Comparison of ENCODE assay signal across 1 cellular context in the genomic region with DNA sequence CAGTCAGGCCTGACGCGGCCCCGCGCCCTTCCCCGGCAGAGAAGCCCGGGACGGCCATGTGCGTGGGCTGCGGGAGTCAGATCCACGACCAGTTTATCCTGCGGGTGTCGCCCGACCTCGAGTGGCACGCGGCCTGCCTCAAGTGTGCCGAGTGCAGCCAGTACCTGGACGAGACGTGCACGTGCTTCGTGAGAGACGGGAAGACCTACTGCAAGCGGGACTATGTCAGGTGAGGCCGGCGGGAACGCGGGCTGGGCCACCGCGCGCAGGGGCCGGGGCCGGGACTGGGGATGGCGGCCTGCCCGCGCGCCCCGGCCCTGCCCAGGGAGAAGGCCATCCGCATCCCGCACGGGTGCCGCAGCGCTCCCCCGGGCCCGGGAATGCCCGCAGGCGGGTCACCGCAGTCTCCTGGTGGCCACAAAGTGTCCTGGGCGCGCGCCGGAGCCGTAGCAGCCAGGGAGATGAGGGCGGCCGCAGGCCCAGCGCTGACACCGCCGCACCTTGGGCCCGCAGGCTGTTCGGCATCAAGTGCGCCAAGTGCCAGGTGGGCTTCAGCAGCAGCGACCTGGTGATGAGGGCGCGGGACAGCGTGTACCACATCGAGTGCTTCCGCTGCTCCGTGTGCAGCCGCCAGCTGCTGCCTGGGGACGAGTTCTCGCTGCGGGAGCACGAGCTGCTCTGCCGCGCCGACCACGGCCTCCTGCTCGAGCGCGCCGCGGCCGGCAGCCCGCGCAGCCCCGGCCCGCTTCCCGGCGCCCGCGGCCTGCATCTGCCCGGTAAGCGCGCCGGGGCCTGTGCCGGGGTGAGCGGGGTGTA.
TF ChIP-seq lines count a peak whose summit lies in the region.

No MANE protein-coding gene starts in this region.

TF ChIP-seq in K562, 482 proteins besides CTCF, POLR2A, EP300 and RAD21 (continued from another document and continues in another):
- TF ChIP-seq, protein P1, sequence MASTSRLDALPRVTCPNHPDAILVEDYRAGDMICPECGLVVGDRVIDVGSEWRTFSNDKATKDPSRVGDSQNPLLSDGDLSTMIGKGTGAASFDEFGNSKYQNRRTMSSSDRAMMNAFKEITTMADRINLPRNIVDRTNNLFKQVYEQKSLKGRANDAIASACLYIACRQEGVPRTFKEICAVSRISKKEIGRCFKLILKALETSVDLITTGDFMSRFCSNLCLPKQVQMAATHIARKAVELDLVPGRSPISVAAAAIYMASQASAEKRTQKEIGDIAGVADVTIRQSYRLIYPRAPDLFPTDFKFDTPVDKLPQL (IDR thresholded peaks at IDR 0.05; ENCODE audit: extremely low read depth, insufficient read length) = no peak
- TF ChIP-seq SMAD3 (CRISPR knock-in tag; conservative IDR thresholded peaks at IDR 0.05) = no peak
- no peak for TF ChIP-seq ELF1 (tag; IDR thresholded peaks at IDR 0.05)
- TF ChIP-seq, protein P2, sequence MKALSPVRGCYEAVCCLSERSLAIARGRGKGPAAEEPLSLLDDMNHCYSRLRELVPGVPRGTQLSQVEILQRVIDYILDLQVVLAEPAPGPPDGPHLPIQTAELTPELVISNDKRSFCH (CRISPR knock-in tag; IDR thresholded peaks at IDR 0.05) = no peak
- TF ChIP-seq, protein P2 (tag; IDR thresholded peaks at IDR 0.05) = 0 out of 2 replicates have a peak, but pooled peaks have one; percentile 41
- peak; percentile 50; the same call in 1 of the 2 replicates for TF ChIP-seq CXXC5 (CRISPR knock-in tag; IDR thresholded peaks at IDR 0.05)
- no peak for TF ChIP-seq FOS (IDR thresholded peaks at IDR 0.05; ENCODE audit: extremely low read depth, insufficient read length)
- TF ChIP-seq NR2F6 (CRISPR knock-in tag; IDR thresholded peaks at IDR 0.05) = no peak
- TF ChIP-seq, protein P3, sequence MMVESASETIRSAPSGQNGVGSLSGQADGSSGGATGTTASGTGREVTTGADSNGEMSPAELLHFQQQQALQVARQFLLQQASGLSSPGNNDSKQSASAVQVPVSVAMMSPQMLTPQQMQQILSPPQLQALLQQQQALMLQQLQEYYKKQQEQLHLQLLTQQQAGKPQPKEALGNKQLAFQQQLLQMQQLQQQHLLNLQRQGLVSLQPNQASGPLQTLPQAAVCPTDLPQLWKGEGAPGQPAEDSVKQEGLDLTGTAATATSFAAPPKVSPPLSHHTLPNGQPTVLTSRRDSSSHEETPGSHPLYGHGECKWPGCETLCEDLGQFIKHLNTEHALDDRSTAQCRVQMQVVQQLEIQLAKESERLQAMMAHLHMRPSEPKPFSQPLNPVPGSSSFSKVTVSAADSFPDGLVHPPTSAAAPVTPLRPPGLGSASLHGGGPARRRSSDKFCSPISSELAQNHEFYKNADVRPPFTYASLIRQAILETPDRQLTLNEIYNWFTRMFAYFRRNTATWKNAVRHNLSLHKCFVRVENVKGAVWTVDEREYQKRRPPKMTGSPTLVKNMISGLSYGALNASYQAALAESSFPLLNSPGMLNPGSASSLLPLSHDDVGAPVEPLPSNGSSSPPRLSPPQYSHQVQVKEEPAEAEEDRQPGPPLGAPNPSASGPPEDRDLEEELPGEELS (CRISPR knock-in tag; IDR thresholded peaks at IDR 0.05; ENCODE audit: borderline replicate concordance) = peak; percentile 66; the same call in 1 of the 2 replicates
- TF ChIP-seq FIP1L1 (IDR thresholded peaks at IDR 0.05; ENCODE audit: low read depth, low read length, poor library complexity, severe bottlenecking) = peak; percentile 28
- TF ChIP-seq, protein P4, sequence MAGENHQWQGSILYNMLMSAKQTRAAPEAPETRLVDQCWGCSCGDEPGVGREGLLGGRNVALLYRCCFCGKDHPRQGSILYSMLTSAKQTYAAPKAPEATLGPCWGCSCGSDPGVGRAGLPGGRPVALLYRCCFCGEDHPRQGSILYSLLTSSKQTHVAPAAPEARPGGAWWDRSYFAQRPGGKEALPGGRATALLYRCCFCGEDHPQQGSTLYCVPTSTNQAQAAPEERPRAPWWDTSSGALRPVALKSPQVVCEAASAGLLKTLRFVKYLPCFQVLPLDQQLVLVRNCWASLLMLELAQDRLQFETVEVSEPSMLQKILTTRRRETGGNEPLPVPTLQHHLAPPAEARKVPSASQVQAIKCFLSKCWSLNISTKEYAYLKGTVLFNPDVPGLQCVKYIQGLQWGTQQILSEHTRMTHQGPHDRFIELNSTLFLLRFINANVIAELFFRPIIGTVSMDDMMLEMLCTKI (IDR thresholded peaks at IDR 0.05; ENCODE audit: partially characterized antibody) = no peak
- TF ChIP-seq, protein P5, sequence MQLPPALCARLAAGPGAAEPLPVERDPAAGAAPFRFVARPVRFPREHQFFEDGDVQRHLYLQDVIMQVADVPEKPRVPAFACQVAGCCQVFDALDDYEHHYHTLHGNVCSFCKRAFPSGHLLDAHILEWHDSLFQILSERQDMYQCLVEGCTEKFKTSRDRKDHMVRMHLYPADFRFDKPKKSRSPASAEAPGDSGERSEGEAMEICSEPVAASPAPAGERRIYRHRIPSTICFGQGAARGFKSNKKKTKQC (CRISPR knock-in tag; IDR thresholded peaks at IDR 0.05) = peak; percentile 48; the same call in 1 of the 2 replicates
- TF ChIP-seq CBX3 (IDR thresholded peaks at IDR 0.05; ENCODE audit: borderline replicate concordance in 1 of 2, low read length in 2 of 2) = 0 out of 3 replicates have a peak, but pooled peaks of 1 of the 2 experiments have one; percentile 53
- no peak for TF ChIP-seq CREBBP (IDR thresholded peaks at IDR 0.05; ENCODE audit: low read depth, low read length)
- TF ChIP-seq SREBF1 (IDR thresholded peaks at IDR 0.05; ENCODE audit: borderline replicate concordance, low read depth, low read length) = no peak
- peak; percentile 53; the same call in 1 of the 2 replicates for TF ChIP-seq ZNF232 (CRISPR knock-in tag; IDR thresholded peaks at IDR 0.05)
- TF ChIP-seq, protein P6, sequence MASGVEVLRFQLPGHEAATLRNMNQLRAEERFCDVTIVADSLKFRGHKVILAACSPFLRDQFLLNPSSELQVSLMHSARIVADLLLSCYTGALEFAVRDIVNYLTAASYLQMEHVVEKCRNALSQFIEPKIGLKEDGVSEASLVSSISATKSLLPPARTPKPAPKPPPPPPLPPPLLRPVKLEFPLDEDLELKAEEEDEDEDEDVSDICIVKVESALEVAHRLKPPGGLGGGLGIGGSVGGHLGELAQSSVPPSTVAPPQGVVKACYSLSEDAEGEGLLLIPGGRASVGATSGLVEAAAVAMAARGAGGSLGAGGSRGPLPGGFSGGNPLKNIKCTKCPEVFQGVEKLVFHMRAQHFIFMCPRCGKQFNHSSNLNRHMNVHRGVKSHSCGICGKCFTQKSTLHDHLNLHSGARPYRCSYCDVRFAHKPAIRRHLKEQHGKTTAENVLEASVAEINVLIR (CRISPR knock-in tag; IDR thresholded peaks at IDR 0.05) = no peak
- no peak for TF ChIP-seq ZNF76 (CRISPR knock-in tag; IDR thresholded peaks at IDR 0.05; ENCODE audit: borderline replicate concordance)
- peak; percentile 69; the same call in 1 of the 2 replicates for TF ChIP-seq ZNF224 (CRISPR knock-in tag; IDR thresholded peaks at IDR 0.05)
- TF ChIP-seq, protein P7, sequence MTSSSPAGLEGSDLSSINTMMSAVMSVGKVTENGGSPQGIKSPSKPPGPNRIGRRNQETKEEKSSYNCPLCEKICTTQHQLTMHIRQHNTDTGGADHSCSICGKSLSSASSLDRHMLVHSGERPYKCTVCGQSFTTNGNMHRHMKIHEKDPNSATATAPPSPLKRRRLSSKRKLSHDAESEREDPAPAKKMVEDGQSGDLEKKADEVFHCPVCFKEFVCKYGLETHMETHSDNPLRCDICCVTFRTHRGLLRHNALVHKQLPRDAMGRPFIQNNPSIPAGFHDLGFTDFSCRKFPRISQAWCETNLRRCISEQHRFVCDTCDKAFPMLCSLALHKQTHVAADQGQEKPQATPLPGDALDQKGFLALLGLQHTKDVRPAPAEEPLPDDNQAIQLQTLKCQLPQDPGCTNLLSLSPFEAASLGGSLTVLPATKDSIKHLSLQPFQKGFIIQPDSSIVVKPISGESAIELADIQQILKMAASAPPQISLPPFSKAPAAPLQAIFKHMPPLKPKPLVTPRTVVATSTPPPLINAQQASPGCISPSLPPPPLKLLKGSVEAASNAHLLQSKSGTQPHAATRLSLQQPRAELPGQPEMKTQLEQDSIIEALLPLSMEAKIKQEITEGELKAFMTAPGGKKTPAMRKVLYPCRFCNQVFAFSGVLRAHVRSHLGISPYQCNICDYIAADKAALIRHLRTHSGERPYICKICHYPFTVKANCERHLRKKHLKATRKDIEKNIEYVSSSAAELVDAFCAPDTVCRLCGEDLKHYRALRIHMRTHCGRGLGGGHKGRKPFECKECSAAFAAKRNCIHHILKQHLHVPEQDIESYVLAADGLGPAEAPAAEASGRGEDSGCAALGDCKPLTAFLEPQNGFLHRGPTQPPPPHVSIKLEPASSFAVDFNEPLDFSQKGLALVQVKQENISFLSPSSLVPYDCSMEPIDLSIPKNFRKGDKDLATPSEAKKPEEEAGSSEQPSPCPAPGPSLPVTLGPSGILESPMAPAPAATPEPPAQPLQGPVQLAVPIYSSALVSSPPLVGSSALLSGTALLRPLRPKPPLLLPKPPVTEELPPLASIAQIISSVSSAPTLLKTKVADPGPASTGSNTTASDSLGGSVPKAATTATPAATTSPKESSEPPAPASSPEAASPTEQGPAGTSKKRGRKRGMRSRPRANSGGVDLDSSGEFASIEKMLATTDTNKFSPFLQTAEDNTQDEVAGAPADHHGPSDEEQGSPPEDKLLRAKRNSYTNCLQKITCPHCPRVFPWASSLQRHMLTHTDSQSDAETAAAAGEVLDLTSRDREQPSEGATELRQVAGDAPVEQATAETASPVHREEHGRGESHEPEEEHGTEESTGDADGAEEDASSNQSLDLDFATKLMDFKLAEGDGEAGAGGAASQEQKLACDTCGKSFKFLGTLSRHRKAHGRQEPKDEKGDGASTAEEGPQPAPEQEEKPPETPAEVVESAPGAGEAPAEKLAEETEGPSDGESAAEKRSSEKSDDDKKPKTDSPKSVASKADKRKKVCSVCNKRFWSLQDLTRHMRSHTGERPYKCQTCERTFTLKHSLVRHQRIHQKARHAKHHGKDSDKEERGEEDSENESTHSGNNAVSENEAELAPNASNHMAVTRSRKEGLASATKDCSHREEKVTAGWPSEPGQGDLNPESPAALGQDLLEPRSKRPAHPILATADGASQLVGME (CRISPR knock-in tag; IDR thresholded peaks at IDR 0.05) = no peak
- no peak for TF ChIP-seq TOE1 (IDR thresholded peaks at IDR 0.05; ENCODE audit: borderline replicate concordance)
- 0 out of 2 replicates have a peak, but pooled peaks have one; percentile 50 for TF ChIP-seq TOE1 (CRISPR knock-in tag; IDR thresholded peaks at IDR 0.05; ENCODE audit: borderline replicate concordance, low read depth)
- TF ChIP-seq, protein P8, sequence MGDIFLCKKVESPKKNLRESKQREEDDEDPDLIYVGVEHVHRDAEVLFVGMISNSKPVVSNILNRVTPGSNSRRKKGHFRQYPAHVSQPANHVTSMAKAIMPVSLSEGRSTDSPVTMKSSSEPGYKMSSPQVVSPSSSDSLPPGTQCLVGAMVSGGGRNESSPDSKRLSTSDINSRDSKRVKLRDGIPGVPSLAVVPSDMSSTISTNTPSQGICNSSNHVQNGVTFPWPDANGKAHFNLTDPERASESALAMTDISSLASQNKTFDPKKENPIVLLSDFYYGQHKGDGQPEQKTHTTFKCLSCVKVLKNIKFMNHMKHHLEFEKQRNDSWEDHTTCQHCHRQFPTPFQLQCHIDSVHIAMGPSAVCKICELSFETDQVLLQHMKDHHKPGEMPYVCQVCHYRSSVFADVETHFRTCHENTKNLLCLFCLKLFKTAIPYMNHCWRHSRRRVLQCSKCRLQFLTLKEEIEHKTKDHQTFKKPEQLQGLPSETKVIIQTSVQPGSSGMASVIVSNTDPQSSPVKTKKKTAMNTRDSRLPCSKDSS (IDR thresholded peaks at IDR 0.05; ENCODE audit: low read depth, partially characterized antibody) = no peak
- TF ChIP-seq PTBP1 (IDR thresholded peaks at IDR 0.05; ENCODE audit: low read depth, low read length) = 0 out of 2 replicates have a peak, but pooled peaks have one; percentile 21
- no peak for TF ChIP-seq HSF4 (CRISPR knock-in tag; IDR thresholded peaks at IDR 0.05; ENCODE audit: borderline replicate concordance)
- no peak for TF ChIP-seq NELFE (IDR thresholded peaks at IDR 0.05; ENCODE audit: insufficient read depth, insufficient read length)
- TF ChIP-seq SRSF3 (IDR thresholded peaks at IDR 0.05; ENCODE audit: insufficient read depth, low read length) = no peak; the same call in 1 of the 2 replicates
- no peak for TF ChIP-seq FOXM1 (IDR thresholded peaks at IDR 0.05; ENCODE audit: low read depth)
- TF ChIP-seq FOXM1 (CRISPR knock-in tag; IDR thresholded peaks at IDR 0.05; ENCODE audit: low read depth) = 0 out of 2 replicates have a peak, but pooled peaks have one; percentile 8
- TF ChIP-seq ESRRA (IDR thresholded peaks at IDR 0.05; ENCODE audit: borderline replicate concordance, low read depth) = no peak
- TF ChIP-seq ZNF57 (CRISPR knock-in tag; IDR thresholded peaks at IDR 0.05) = no peak
- no peak for TF ChIP-seq ZNF717 (CRISPR knock-in tag; IDR thresholded peaks at IDR 0.05)
- TF ChIP-seq ZNF431 (CRISPR knock-in tag; IDR thresholded peaks at IDR 0.05) = peak; percentile 21; the same call in 1 of the 2 replicates
- no peak for TF ChIP-seq ZNF143 (CRISPR knock-in tag; IDR thresholded peaks at IDR 0.05)
- no peak for TF ChIP-seq MAFG (tag; conservative IDR thresholded peaks at IDR 0.05)
- peak; percentile 47; the same call in 1 of the 2 replicates for TF ChIP-seq E2F3 (CRISPR knock-in tag; IDR thresholded peaks at IDR 0.05)
- TF ChIP-seq BHLHE40 (IDR thresholded peaks at IDR 0.05; ENCODE audit: low read length) = peak; percentile 82
- no peak for TF ChIP-seq U2AF2 (optimal IDR thresholded peaks at IDR 0.05; ENCODE audit: low read depth, low read length)
- TF ChIP-seq, protein P9, sequence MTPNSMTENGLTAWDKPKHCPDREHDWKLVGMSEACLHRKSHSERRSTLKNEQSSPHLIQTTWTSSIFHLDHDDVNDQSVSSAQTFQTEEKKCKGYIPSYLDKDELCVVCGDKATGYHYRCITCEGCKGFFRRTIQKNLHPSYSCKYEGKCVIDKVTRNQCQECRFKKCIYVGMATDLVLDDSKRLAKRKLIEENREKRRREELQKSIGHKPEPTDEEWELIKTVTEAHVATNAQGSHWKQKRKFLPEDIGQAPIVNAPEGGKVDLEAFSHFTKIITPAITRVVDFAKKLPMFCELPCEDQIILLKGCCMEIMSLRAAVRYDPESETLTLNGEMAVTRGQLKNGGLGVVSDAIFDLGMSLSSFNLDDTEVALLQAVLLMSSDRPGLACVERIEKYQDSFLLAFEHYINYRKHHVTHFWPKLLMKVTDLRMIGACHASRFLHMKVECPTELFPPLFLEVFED (CRISPR knock-in tag; conservative IDR thresholded peaks at IDR 0.05) = no peak
- no peak; the same call in 1 of the 2 replicates for TF ChIP-seq TARDBP (IDR thresholded peaks at IDR 0.05)
- no peak for TF ChIP-seq NCOA2 (IDR thresholded peaks at IDR 0.05; ENCODE audit: partially characterized antibody in 2 of 2)
- TF ChIP-seq U2AF1 (optimal IDR thresholded peaks at IDR 0.05; ENCODE audit: low read depth, low read length) = peak; percentile 57
- TF ChIP-seq POLR2G (IDR thresholded peaks at IDR 0.05; ENCODE audit: low read depth, low read length) = peak; percentile 83
- no peak for TF ChIP-seq PML (IDR thresholded peaks at IDR 0.05; ENCODE audit: low read length)
- no peak for TF ChIP-seq RBM17 (IDR thresholded peaks at IDR 0.05; ENCODE audit: borderline replicate concordance, low read depth, low read length)
- no peak for TF ChIP-seq ZNF583 (CRISPR knock-in tag; IDR thresholded peaks at IDR 0.05)
- TF ChIP-seq ARID2 (IDR thresholded peaks at IDR 0.05) = no peak
